ENCODE assay signal across 10 cellular contexts in the genomic region with DNA sequence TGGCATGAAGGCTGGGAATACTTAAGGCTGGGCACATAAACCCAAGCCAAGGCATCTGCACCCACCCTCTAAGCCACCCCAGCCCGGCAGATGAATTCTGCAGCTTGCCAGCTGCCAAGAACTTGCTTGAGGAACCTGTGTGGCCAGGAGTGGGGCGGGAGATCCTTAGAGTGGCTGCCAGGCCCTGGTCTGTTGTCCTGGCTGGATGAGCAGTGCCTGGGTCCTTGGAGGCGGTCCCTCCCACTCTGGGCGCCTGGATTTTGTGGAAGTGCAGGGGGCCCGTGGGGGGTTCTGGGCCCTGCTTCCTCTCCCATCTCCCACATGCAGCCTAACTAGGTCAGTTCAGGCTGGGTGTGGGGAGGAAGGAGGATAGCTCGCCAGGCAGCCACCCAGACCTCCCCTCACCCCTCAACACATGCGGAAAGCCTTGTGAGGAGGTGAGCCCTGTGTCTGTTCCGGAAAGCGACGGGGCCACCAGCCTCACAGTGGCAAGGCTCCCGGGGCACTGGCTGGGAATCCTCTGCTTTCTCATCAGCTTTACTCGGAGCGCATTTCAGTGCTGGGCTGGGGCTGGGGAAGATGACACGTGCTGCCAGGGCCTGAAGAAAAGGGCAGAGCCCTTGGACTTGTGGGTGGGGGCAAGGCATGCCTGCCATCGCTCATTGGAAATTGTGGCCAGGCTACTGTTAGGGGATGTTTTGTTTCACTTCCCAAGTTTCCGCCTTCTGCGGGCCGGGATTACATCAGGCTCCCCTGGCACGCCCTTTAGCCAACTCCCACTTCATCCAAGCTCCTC. TPM values are rescaled to one million over a fixed set of nuclear protein-coding genes. Genes with fewer than 3 reads are reported as not detected.
A peak's percentile ranks its signal among the peaks of the same experiment; 100 is the strongest.
DNase-seq lines count a peak whose midpoint lies in the region; ATAC-seq, FAIRE-seq and TF ChIP-seq lines count a peak whose summit lies in the region.
"Had no signal": no experiment of that assay in that cellular context is flagged by ENCODE, and none has a peak within 500 bp of the region (broad histone marks: within the 10 kb centered on the region; RNA-seq: fewer than 3 reads in every experiment).

No MANE protein-coding gene starts in this region.

- H3K4me1 Mint-ChIP-seq in CD14-positive monocyte: peaks cover 37% of the 10 kb centered on the region

- H3K36me3 ChIP-seq in pancreas: no peaks in the 10 kb centered on the region

- 37 to 38% methylated on average over 19 of the region's 19 CpGs for WGBS in pancreas, 2 donors

- peak overlapping the region; percentile 65 to 90 (median 78) for H3K27ac Mint-ChIP-seq in CD14-positive monocyte

- no peaks in the 10 kb centered on the region for H3K27me3 ChIP-seq in pancreas

- no peaks in the 10 kb centered on the region for H3K9me3 ChIP-seq in pancreas

- H3K4me3 ChIP-seq in pancreas: peak overlapping the region in 2 of 4 donors; percentile 2 to 8

- TF ChIP-seq CTCF in CD14-positive monocyte (IDR thresholded peaks at IDR 0.05) (no peak), pancreas (IDR thresholded peaks at IDR 0.05) (no peak)

- no peak for FAIRE-seq in pancreas (lab: Jason Lieb, UNC)

- ATAC-seq in pancreas (peak; percentile 81 to 88 (median 86)), GM21786 (IDR thresholded peaks at IDR 0.05; ENCODE audit: unreplicated experiment) (no peak), HG02642 (IDR thresholded peaks at IDR 0.05; ENCODE audit: poor library complexity, unreplicated experiment) (no peak)

- peaks cover 9 to 18% (median 15%) of the 10 kb centered on the region in 3 donors for H3K4me1 ChIP-seq in pancreas

- peaks cover 7 to 10% of the 10 kb centered on the region in 2 donors for H3K36me3 Mint-ChIP-seq in CD14-positive monocyte

- peak overlapping the region; percentile 50 to 67 (median 59) for H3K27ac ChIP-seq in pancreas

- H3K4me3 Mint-ChIP-seq in CD14-positive monocyte: peak overlapping the region; percentile 71 to 78

- H3K9me3 Mint-ChIP-seq in CD14-positive monocyte: no peaks in the 10 kb centered on the region

- intact Hi-C loops in CD14-positive monocyte (cut with micrococcal nuclease) (no loop called here), pancreas (cut with DNase I) (loop anchor here in 1 of 3 donors (10.0 kb wide), 1 partner anchor 46 kb away; no protein-coding TSS in a partner anchor)

- DNase-seq in CD14-positive monocyte (ENCODE audit: low spot score) (peak; percentile 65), fibroblast of gingiva (ENCODE audit: low read depth) (peak; percentile 85), pancreas (peak in 5 of 6 donors; percentile 72 to 90 (median 84)), NCI-H1092 (lab: John Stamatoyannopoulos, UW) (no peak), activated T-cell treated with anti-CD3 and anti-CD28 coated beads for 4 hours (no peak)
- DNase-seq: activated T-cell treated with anti-CD3 and anti-CD28 coated beads, Interleukin-2, amount 50 U/mL, for 1 hour; stimulated activated CD4-positive, alpha-beta T cell treated with anti-CD3 and anti-CD28 coated beads, Interleukin-4, amount 100 ng/mL, for 4 hours had no signal

- peaks cover 0 to 2% (median 0%) of the 10 kb centered on the region in 3 donors for H3K27me3 Mint-ChIP-seq in CD14-positive monocyte (ENCODE audit: low read depth in 3 of 3)

TF ChIP-seq in PFSK-1, 5 proteins besides CTCF, POLR2A, EP300 and RAD21:
- no peak for TF ChIP-seq POLR2AphosphoS5 (IDR thresholded peaks at IDR 0.05; ENCODE audit: low read depth, low read length)
- TF ChIP-seq FOXP2 (optimal IDR thresholded peaks at IDR 0.05; ENCODE audit: borderline replicate concordance, extremely low read depth, extremely low read length, insufficient read depth): peak; percentile 40
- TF ChIP-seq TAF1 (IDR thresholded peaks at IDR 0.05; ENCODE audit: borderline replicate concordance, insufficient read depth, low read length): no peak

RNA-seq across cellular contexts. Expression of a gene that starts 8.4 kb away (rescaled TPM):
- polyA plus RNA-seq in CD14-positive monocyte (under 1 TPM; 0.16 to 0.73 TPM), pancreas (1 to 10 TPM; 5.4 to 6.9 TPM)
- polyA plus RNA-seq in PFSK-1 (2012; ENCODE audit: insufficient read length, low read depth): 8.8 TPM
- 1 to 10 TPM; 3.7 to 6.2 (median 4.8) TPM for total RNA-seq in pancreas

Comparison
In these comparisons a context has a peak if more than half of its experiments do, and no peak if none do; other contexts are left out.
1. DNase-seq: peak in CD14-positive monocyte (single experiment), fibroblast of gingiva (single experiment) and pancreas (5 of 6); none in NCI-H1092 (single experiment) and activated T-cell treated with anti-CD3 and anti-CD28 coated beads for 4 hours (single experiment).
2. ATAC-seq: peak in pancreas (4 of 4); none in GM21786 (single experiment) and HG02642 (single experiment).